12 cellular contexts compared by ENCODE assay signal in genomic region chr22:49764151-49764581, GRCh38.
A peak's percentile ranks its signal among the peaks of the same experiment; 100 is the strongest.
DNase-seq lines count a peak whose midpoint lies in the region; ATAC-seq, FAIRE-seq and TF ChIP-seq lines count a peak whose summit lies in the region.
"Had no signal": no experiment of that assay in that cellular context is flagged by ENCODE, and none has a peak within 500 bp of the region (broad histone marks: within the 10 kb centered on the region; RNA-seq: fewer than 3 reads in every experiment).

No MANE protein-coding gene starts in this region.

- H3K27me3 ChIP-seq in left ventricle myocardium inferior (ENCODE audit: low read depth) (peaks cover 6% of the 10 kb centered on the region), Peyer's patch (no peaks in the 10 kb centered on the region), transverse colon (no peaks in the 10 kb centered on the region)

- no peak overlapping the region for H3K27ac ChIP-seq in left ventricle myocardium inferior (replicated peaks)
- H3K27ac ChIP-seq in Peyer's patch: no peak overlapping the region
- H3K27ac ChIP-seq in kidney (ENCODE audit: low read depth in 2 of 2, low read length in 2 of 2): no peak overlapping the region
- no peak overlapping the region for H3K27ac ChIP-seq in transverse colon

- TF ChIP-seq POLR2A in Peyer's patch (IDR thresholded peaks at IDR 0.05) (no peak), transverse colon (IDR thresholded peaks at IDR 0.05) (no peak)

- peaks cover 8% of the 10 kb centered on the region for H3K4me1 ChIP-seq in left ventricle myocardium inferior
- peaks cover 0 to 7% (median 2%) of the 10 kb centered on the region in 4 donors for H3K4me1 ChIP-seq in Peyer's patch
- H3K4me1 ChIP-seq in kidney (ENCODE audit: control insufficient read depth in 1 of 2, insufficient read depth in 1 of 2, low read depth in 1 of 2, low read length in 2 of 2): peaks cover 0 to 3% of the 10 kb centered on the region in 2 donors
- peaks cover 0 to 7% (median 4%) of the 10 kb centered on the region in 4 donors for H3K4me1 ChIP-seq in transverse colon

- in situ Hi-C loops in transverse colon (cut with MboI; ENCODE audit: low pct_ligation_motif_present in 1 of 4, low pct_unique_long_range_greater_than_20kb in 1 of 4, low sequenced_read_pairs in 3 of 4): loop anchor here (25.0 kb wide), 1 partner anchor 273 kb away; no protein-coding TSS in a partner anchor

- DNase-seq in left ventricle myocardium inferior (peak; percentile 13), left cardiac atrium (no peak), Peyer's patch (peak in 2 of 3 donors; percentile 40 to 43), kidney (peak; percentile 73), transverse colon (peak; percentile 5), NCI-H526 (lab: John Stamatoyannopoulos, UW) (no peak)
- no peak for DNase-seq in NK-92 treated with Interleukin-12 subunit alpha and Interleukin-12 subunit beta, amount 100 ng/mL, for 24 hours (lab: John Stamatoyannopoulos, UW)
- DNase-seq: NCI-H187; NCI-H82; SHP77 treated with DMSO at 0.1 percent for 48 hours; stimulated activated naive CD4-positive, alpha-beta T cell treated with Interleukin-2 at 50 U/mL for 16 hours had no signal

- H3K4me3 ChIP-seq in left ventricle myocardium inferior: no peak overlapping the region
- H3K4me3 ChIP-seq in Peyer's patch: no peak overlapping the region
- H3K4me3 ChIP-seq in kidney (ENCODE audit: low read length in 2 of 2): no peak overlapping the region
- no peak overlapping the region for H3K4me3 ChIP-seq in transverse colon

- no peak overlapping the region for H3K9ac ChIP-seq in kidney (ENCODE audit: low read length in 2 of 2)

- H3K36me3 ChIP-seq in left ventricle myocardium inferior: no peaks in the 10 kb centered on the region
- H3K36me3 ChIP-seq in Peyer's patch: no peaks in the 10 kb centered on the region
- no peaks in the 10 kb centered on the region for H3K36me3 ChIP-seq in kidney (ENCODE audit: control insufficient read depth in 1 of 2, insufficient read depth in 2 of 2, low read length in 2 of 2)
- H3K36me3 ChIP-seq in transverse colon: no peaks in the 10 kb centered on the region

- 80 to 90% methylated on average over 2 to 20 of the region's 24 CpGs for WGBS in transverse colon (ENCODE audit: low coverage in 1 of 2), 2 donors

- no peak for TF ChIP-seq EP300 in transverse colon (IDR thresholded peaks at IDR 0.05; ENCODE audit: low read depth)

- ATAC-seq in left cardiac atrium: no peak
- ATAC-seq in HG02763 (IDR thresholded peaks at IDR 0.05; ENCODE audit: unreplicated experiment): no peak

- H3K9me3 ChIP-seq in left ventricle myocardium inferior (replicated peaks) (peaks cover 30% of the 10 kb centered on the region), Peyer's patch (peaks cover 0 to 7% (median 3%) of the 10 kb centered on the region in 4 donors), kidney (ENCODE audit: control insufficient read depth in 1 of 2, low read length in 2 of 2) (peaks cover 0 to 6% of the 10 kb centered on the region in 2 donors), transverse colon (peaks cover 14 to 16% of the 10 kb centered on the region in 2 donors)

- TF ChIP-seq CTCF in left ventricle myocardium inferior (IDR thresholded peaks at IDR 0.05; ENCODE audit: borderline replicate concordance) (no peak), Peyer's patch (IDR thresholded peaks at IDR 0.05) (no peak), kidney (IDR thresholded peaks at IDR 0.05; ENCODE audit: borderline replicate concordance, extremely low read depth, insufficient read depth) (no peak), transverse colon (IDR thresholded peaks at IDR 0.05) (no peak)

- intact Hi-C loops in left ventricle myocardium inferior (cut with micrococcal nuclease) (no loop called here), left cardiac atrium (cut with DNase I) (no loop called here), kidney (cut with DNase I) (no loop called here), transverse colon (cut with DNase I; ENCODE audit: low total_unique reads) (no loop called here)

- no peak for FAIRE-seq in kidney (lab: Jason Lieb, UNC)

Comparison
In these comparisons a context has a peak if more than half of its experiments do, and no peak if none do; other contexts are left out.
1. DNase-seq: peak in left ventricle myocardium inferior (single experiment), Peyer's patch (2 of 3), kidney (single experiment) and transverse colon (single experiment); none in left cardiac atrium (single experiment), NK-92 treated with Interleukin-12 subunit alpha and Interleukin-12 subunit beta, amount 100 ng/mL, for 24 hours (single experiment) and NCI-H526 (0 of 2).